ENCODE assay signal across 27 cellular contexts in the genomic region with DNA sequence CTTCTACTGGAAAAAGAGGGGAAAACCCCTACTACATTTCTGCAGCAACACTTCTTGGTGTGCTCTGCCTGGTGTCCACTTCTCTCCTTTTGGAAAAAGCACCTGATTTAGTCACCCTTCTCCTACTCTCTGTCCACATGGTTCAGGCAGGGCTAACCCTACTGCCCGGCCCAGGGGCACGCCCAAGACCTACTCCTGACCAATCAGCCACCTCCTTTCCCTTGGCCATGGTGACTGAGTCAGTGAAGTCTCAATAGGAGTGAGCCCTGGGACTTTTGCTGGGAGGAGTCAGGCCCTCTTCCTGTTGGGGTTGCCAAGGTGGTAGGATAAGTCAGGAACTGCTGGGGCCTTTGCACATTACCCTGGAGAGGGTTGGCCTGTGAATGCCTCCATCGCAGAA. TPM values are rescaled to one million over a fixed set of nuclear protein-coding genes. Genes with fewer than 3 reads are reported as not detected.
"Had no signal": no experiment of that assay in that cellular context is flagged by ENCODE, and none has a peak within 500 bp of the region (broad histone marks: within the 10 kb centered on the region; RNA-seq: fewer than 3 reads in every experiment).

No MANE protein-coding gene starts in this region.

- H3K27ac ChIP-seq: coronary artery, heart left ventricle, spleen, suprapubic skin, thyroid gland, uterus had no signal

- H3K27ac Mint-ChIP-seq: endodermal cell; naive thymus-derived CD4-positive, alpha-beta T cell; nephron progenitor cell; type B pancreatic cell had no signal

- H3K36me3 Mint-ChIP-seq: type B pancreatic cell had no signal

- H3K9me3 ChIP-seq: suprapubic skin, thyroid gland, uterus had no signal

- H3K4me1 Mint-ChIP-seq: endodermal cell; naive thymus-derived CD4-positive, alpha-beta T cell; nephron progenitor cell had no signal

- H3K4me1 ChIP-seq: heart left ventricle, spleen, suprapubic skin, thyroid gland, uterus had no signal

- H3K4me3 ChIP-seq: coronary artery, heart left ventricle, spleen, suprapubic skin, thyroid gland, uterus had no signal

- DNase-seq: effector CD4-positive, alpha-beta T cell; endodermal cell; heart left ventricle; hippocampal formation; islet precursor cell; mammary epithelial cell; naive thymus-derived CD4-positive, alpha-beta T cell; nephron progenitor cell; posterior cingulate gyrus; spleen; stimulated activated naive CD8-positive, alpha-beta T cell treated with anti-CD3 and anti-CD28 coated beads, Interleukin-15, Interleukin-2, amounts not matched to agents 100 U/mL and 50 U/mL, for 24 hours; thyroid gland; uterus had no signal

- ATAC-seq: esophagus mucosa; heart left ventricle; left lobe of liver; naive thymus-derived CD4-positive, alpha-beta T cell; sciatic nerve; stimulated activated naive CD8-positive, alpha-beta T cell treated with anti-CD3 and anti-CD28 coated beads, Interleukin-15, Interleukin-2, amounts not matched to agents 100 U/mL and 50 U/mL, for 24 hours had no signal

- H3K27me3 ChIP-seq: thyroid gland, uterus had no signal

- H3K36me3 ChIP-seq: heart left ventricle, spleen, suprapubic skin, thyroid gland, uterus had no signal

- H3K4me3 Mint-ChIP-seq: endodermal cell; naive thymus-derived CD4-positive, alpha-beta T cell; nephron progenitor cell; type B pancreatic cell had no signal

RNA-seq across cellular contexts. Expression of a gene that starts 52.5 kb away (rescaled TPM):
- total RNA-seq: fibroblast of lung; frontal cortex; glomerular endothelial cell; left lobe of liver; lower leg skin; mammary epithelial cell; mesenteric fat pad; mononuclear cell; naive thymus-derived CD4-positive, alpha-beta T cell; osteocyte; pulmonary artery endothelial cell; sciatic nerve; spleen; suprapubic skin; thyroid gland had no signal
